ENCODE assay signal across 20 cellular contexts in genomic region chr7:143351060-143351459, GRCh38. TPM values are rescaled to one million over a fixed set of nuclear protein-coding genes. Genes with fewer than 3 reads are reported as not detected.
DNase-seq lines count a peak whose midpoint lies in the region; ATAC-seq and TF ChIP-seq lines count a peak whose summit lies in the region.
"Had no signal": no experiment of that assay in that cellular context is flagged by ENCODE, and none has a peak within 500 bp of the region (broad histone marks: within the 10 kb centered on the region; RNA-seq: fewer than 3 reads in every experiment).

No MANE protein-coding gene starts in this region.

- H3K4me1 ChIP-seq in spleen: no peaks in the 10 kb centered on the region

- no peak for TF ChIP-seq CTCF in dorsolateral prefrontal cortex (IDR thresholded peaks at IDR 0.05 in 54 of 56, conservative IDR thresholded peaks at IDR 0.05 in 2 of 56; ENCODE audit: low read depth in 1 of 56, partially characterized antibody in 56 of 56)
- no peak for TF ChIP-seq CTCF in spleen (IDR thresholded peaks at IDR 0.05 in 8 of 11, conservative IDR thresholded peaks at IDR 0.05 in 3 of 11)

- H3K27me3 ChIP-seq in dorsolateral prefrontal cortex: no peaks in the 10 kb centered on the region
- H3K27me3 ChIP-seq in spleen (replicated peaks in 1 of 7): peaks cover 0 to 26% (median 0%) of the 10 kb centered on the region in 7 donors

- no peaks in the 10 kb centered on the region for H3K36me3 ChIP-seq in spleen

- peak overlapping the region in 36 of 59 donors; percentile 0 to 74 (median 46) for H3K27ac ChIP-seq in dorsolateral prefrontal cortex
- H3K27ac ChIP-seq in spleen: no peak overlapping the region
- H3K27ac ChIP-seq: C4-2B, KMS-11 had no signal

- ATAC-seq in stimulated activated naive CD8-positive, alpha-beta T cell treated with anti-CD3 and anti-CD28 coated beads, Interleukin-15, Interleukin-2, amounts not matched to agents 100 U/mL and 50 U/mL, for 24 hours: no peak

- DNase-seq in HT1080 (ENCODE audit: low read depth) (peak; percentile 42), dorsolateral prefrontal cortex (peak in 5 of 10 donors; percentile 51 to 86 (median 80)), mesenteric fat pad (ENCODE audit: low spot score) (peak; percentile 41), superior temporal gyrus (ENCODE audit: extremely low spot score) (peak; percentile 76), DMS153 (lab: John Stamatoyannopoulos, UW) (no peak), spleen (no peak)
- no peak for DNase-seq in stimulated activated naive CD8-positive, alpha-beta T cell treated with anti-CD3 and anti-CD28 coated beads, Interleukin-15, Interleukin-2, amounts not matched to agents 100 U/mL and 50 U/mL, for 24 hours
- DNase-seq: DMS79 treated with DMSO at 0.1 percent for 48 hours, H7, HFFc6, MV-4-11, NCI-H1694 treated with DMSO at 0.1 percent for 48 hours, NCI-H2107, NCI-H510A treated with DMSO at 0.1 percent for 48 hours, NCI-H82, OCI-M1, SHP77 treated with DMSO at 0.1 percent for 48 hours had no signal

- TF ChIP-seq POLR2A in spleen (IDR thresholded peaks at IDR 0.05): no peak

- intact Hi-C loops in dorsolateral prefrontal cortex (cut with DNase I) (no loop called here), spleen (cut with DNase I; ENCODE audit: low total_unique reads) (no loop called here)

- WGBS in spleen, 5 donors: 75 to 85% (median 77%) methylated on average over 5 of the region's 5 CpGs

- H3K4me3 ChIP-seq in dorsolateral prefrontal cortex (peak overlapping the region in 1 of 59 donors; percentile 8), spleen (no peak overlapping the region)

- H3K9me3 ChIP-seq in spleen: no peaks in the 10 kb centered on the region

RNA-seq across cellular contexts. Expression of gene FAM131B, which starts 11.5 kb away (rescaled TPM):
- total RNA-seq in HT1080 (2014; rRNA removed; shearing (Covaris generic)): 4.7 and 7.0 TPM in 2 replicates
- 6.6 and 7.4 TPM in 2 replicates for polyA plus RNA-seq in HT1080 (2015; cell fraction: cytosol; rRNA removed)
- 5.5 and 6.3 TPM in 2 replicates for polyA plus RNA-seq in HT1080 (2015; cell fraction: nucleus; rRNA removed)
- total RNA-seq in dorsolateral prefrontal cortex (100 to 1,000 TPM in 114 of 120 experiments, 10 to 100 TPM in 6; 83.0 to 177 (median 133) TPM), mesenteric fat pad (1.8 TPM), spleen (1 to 10 TPM in 1 of 7 donors, under 1 TPM in 6; 0.20 to 1.4 (median 0.74) TPM)
- polyA plus RNA-seq in spleen: under 1 TPM; 0.04 to 0.10 (median 0.09) TPM

RNA-seq across cellular contexts. Expression of gene ZYX, which starts 30.1 kb away (rescaled TPM):
- total RNA-seq in HT1080 (2014; rRNA removed; shearing (Covaris generic)): 98.8 and 165 TPM in 2 replicates
- 301 and 304 TPM in 2 replicates for polyA plus RNA-seq in HT1080 (2015; cell fraction: cytosol; rRNA removed)
- polyA plus RNA-seq in HT1080 (2015; cell fraction: nucleus; rRNA removed): 170 and 171 TPM in 2 replicates
- total RNA-seq in dorsolateral prefrontal cortex: 100 to 1,000 TPM in 70 of 120 experiments, 10 to 100 TPM in 50; 67.5 to 174 (median 103) TPM
- total RNA-seq in mesenteric fat pad: 271 TPM
- total RNA-seq in spleen: 100 to 1,000 TPM; 104 to 439 (median 211) TPM
- 10 to 100 TPM; 50.3 to 95.6 (median 53.6) TPM for polyA plus RNA-seq in spleen

RNA-seq across cellular contexts. Expression of gene CLCN1, which starts 35.1 kb away (rescaled TPM):
- not detected in 2 replicates for total RNA-seq in HT1080 (2014; rRNA removed; shearing (Covaris generic))
- not detected in 2 replicates for polyA plus RNA-seq in HT1080 (2015; cell fraction: cytosol; rRNA removed)
- polyA plus RNA-seq in HT1080 (2015; cell fraction: nucleus; rRNA removed): not detected in 2 replicates
- total RNA-seq in dorsolateral prefrontal cortex (under 1 TPM in 20 of 120 experiments, not detected in 100; 0.10 to 0.43 (median 0.18) TPM), mesenteric fat pad (0.22 TPM), spleen (under 1 TPM in 4 of 7 donors, not detected in 3; 0.07 to 0.54 (median 0.26) TPM)
- polyA plus RNA-seq in spleen: under 1 TPM; 0.06 to 0.08 (median 0.07) TPM
- total RNA-seq: G401, HFFc6 had no signal

RNA-seq across cellular contexts. Expression of gene EPHA1, which starts 57.6 kb away (rescaled TPM):
- 0.31 TPM in 1 of 2 replicates, not detected in the other for total RNA-seq in HT1080 (2014; rRNA removed; shearing (Covaris generic))
- polyA plus RNA-seq in HT1080 (2015; cell fraction: cytosol; rRNA removed): 0.09 TPM in 1 of 2 replicates, not detected in the other
- 0.07 and 0.11 TPM in 2 replicates for polyA plus RNA-seq in HT1080 (2015; cell fraction: nucleus; rRNA removed)
- total RNA-seq in dorsolateral prefrontal cortex (1 to 10 TPM in 16 of 120 experiments, under 1 TPM in 70, not detected in 34; 0.17 to 2.5 (median 0.62) TPM), mesenteric fat pad (0.22 TPM), spleen (1 to 10 TPM; 1.3 to 4.5 (median 3.8) TPM)
- 1 to 10 TPM in 2 of 3 donors, under 1 TPM in 1; 0.80 to 1.5 (median 1.1) TPM for polyA plus RNA-seq in spleen
- total RNA-seq: G401, HFFc6 had no signal

Comparison
In these comparisons a context has a peak if more than half of its experiments do, and no peak if none do; other contexts are left out.
1. DNase-seq: peak in HT1080 (single experiment), mesenteric fat pad (single experiment) and superior temporal gyrus (single experiment); none in DMS153 (single experiment), stimulated activated naive CD8-positive, alpha-beta T cell treated with anti-CD3 and anti-CD28 coated beads, Interleukin-15, Interleukin-2, amounts not matched to agents 100 U/mL and 50 U/mL, for 24 hours (single experiment) and spleen (single experiment).
2. H3K27ac ChIP-seq: peak in dorsolateral prefrontal cortex (36 of 59); none in spleen (0 of 8).
3. RNA of gene FAM131B, which starts 11.5 kb away (total RNA-seq): 83.0 to 177 TPM in dorsolateral prefrontal cortex; 4.7 to 7.0 TPM in HT1080, 1.8 TPM in mesenteric fat pad (single experiment) and 0.20 to 1.4 TPM in spleen; every median in the first group is over 10 times any median in the second.